ENCODE assay signal across 22 cellular contexts in genomic region chr6:85390105-85390728, GRCh38. TPM values are rescaled to one million over a fixed set of nuclear protein-coding genes. Genes with fewer than 3 reads are reported as not detected.
A peak's percentile ranks its signal among the peaks of the same experiment; 100 is the strongest.
DNase-seq lines count a peak whose midpoint lies in the region; ATAC-seq, FAIRE-seq and TF ChIP-seq lines count a peak whose summit lies in the region.
"Had no signal": no experiment of that assay in that cellular context is flagged by ENCODE, and none has a peak within 500 bp of the region (broad histone marks: within the 10 kb centered on the region; RNA-seq: fewer than 3 reads in every experiment).

No MANE protein-coding gene starts in this region.

- no peaks in the 10 kb centered on the region for H3K9me2 ChIP-seq in hepatocyte (replicated peaks; ENCODE audit: insufficient read depth)

- no peak for FAIRE-seq in RCC 7860 (lab: Jason Lieb, UNC)
- peak; percentile 54 for FAIRE-seq in pancreas (lab: Jason Lieb, UNC)
- FAIRE-seq: GM19239 had no signal

- H3K9me3 ChIP-seq in hepatocyte (ENCODE audit: low read depth) (no peaks in the 10 kb centered on the region), pancreas (no peaks in the 10 kb centered on the region)
- H3K9me3 ChIP-seq: BLaER1 treated with 17β-estradiol and CSF1 and Interleukin-3, amounts not matched to agents 10 nM and 100 nM; right atrium auricular region; thoracic aorta had no signal

- H3K4me1 ChIP-seq in hepatocyte (ENCODE audit: insufficient read depth) (peaks cover 7% of the 10 kb centered on the region), pancreas (peaks cover 5 to 13% (median 10%) of the 10 kb centered on the region in 3 donors)
- H3K4me1 ChIP-seq: BLaER1 treated with 17β-estradiol and CSF1 and Interleukin-3, amounts not matched to agents 10 nM and 100 nM had no signal

- H3K27me3 ChIP-seq in hepatocyte (no peaks in the 10 kb centered on the region), pancreas (no peaks in the 10 kb centered on the region)
- H3K27me3 ChIP-seq: BLaER1 treated with 17β-estradiol and CSF1 and Interleukin-3, amounts not matched to agents 10 nM and 100 nM; right atrium auricular region had no signal

- H3K36me3 ChIP-seq in hepatocyte (replicated peaks; ENCODE audit: insufficient read depth, low read depth) (no peaks in the 10 kb centered on the region), pancreas (no peaks in the 10 kb centered on the region)
- H3K36me3 ChIP-seq: BLaER1 treated with 17β-estradiol and CSF1 and Interleukin-3, amounts not matched to agents 10 nM and 100 nM; right atrium auricular region; thoracic aorta; WERI-Rb-1 had no signal

- DNase-seq in EL (peak; percentile 41), RCC 7860 (ENCODE audit: low spot score) (peak; percentile 46), hepatocyte (ENCODE audit: low spot score) (peak; percentile 58), pancreas (no peak), dermis blood vessel endothelial cell (no peak), DMS 273 treated with DMSO at 0.1 percent for 48 hours (lab: John Stamatoyannopoulos, UW) (no peak)
- DNase-seq: activated CD4-positive, alpha-beta memory T cell treated with anti-CD3 and anti-CD28 coated beads, Interleukin-2, amount 10 ng/mL, durations not matched to agents 7 days and 5 days; activated T-cell treated with anti-CD3 and anti-CD28 coated beads, Interleukin-2, amount 50 U/mL, for 4 hours; cortex of kidney; MM.1S; NCI-H187 treated with DMSO at 0.1 percent for 48 hours; NCI-H446 treated with DMSO at 0.1 percent for 48 hours; stimulated activated CD4-positive, alpha-beta T cell treated with anti-CD3 and anti-CD28 coated beads, Interleukin-4, amount 100 ng/mL, for 1 hour; T-cell; WERI-Rb-1 had no signal

- peak overlapping the region; percentile 71 for H3K27ac ChIP-seq in hepatocyte
- no peak overlapping the region for H3K27ac ChIP-seq in pancreas
- H3K27ac ChIP-seq: BLaER1 treated with 17β-estradiol and CSF1 and Interleukin-3, amounts not matched to agents 10 nM and 100 nM; epithelial cell of prostate; right atrium auricular region; thoracic aorta; WERI-Rb-1 had no signal

- TF ChIP-seq CTCF in hepatocyte (IDR thresholded peaks at IDR 0.05; ENCODE audit: poor library complexity), result no peak
- TF ChIP-seq CTCF in pancreas (IDR thresholded peaks at IDR 0.05), result no peak

- no peaks in the 10 kb centered on the region for H3K79me2 ChIP-seq in hepatocyte

- ATAC-seq in pancreas, result peak; percentile 38 to 77 (median 58)
- no peak for ATAC-seq in GM21360 (IDR thresholded peaks at IDR 0.05; ENCODE audit: unreplicated experiment)
- ATAC-seq in GM18867 (IDR thresholded peaks at IDR 0.05; ENCODE audit: unreplicated experiment), result no peak
- ATAC-seq: T-cell had no signal

- no peaks in the 10 kb centered on the region for H4K20me1 ChIP-seq in hepatocyte (ENCODE audit: insufficient read depth, poor library complexity, severe bottlenecking)
- H4K20me1 ChIP-seq: BLaER1 treated with 17β-estradiol and CSF1 and Interleukin-3, amounts not matched to agents 10 nM and 100 nM had no signal

- WGBS in hepatocyte (ENCODE audit: low lambda C conversion rate, missing lambda C conversion rate), result 62% methylated on average over 2 of the region's 2 CpGs
- WGBS in pancreas, 2 donors, result 14 to 18% methylated on average over 2 of the region's 2 CpGs

- no peak overlapping the region for H2AFZ ChIP-seq in hepatocyte

- intact Hi-C loops in pancreas (cut with DNase I), result no loop called here

- H3K4me3 ChIP-seq in hepatocyte (no peak overlapping the region), pancreas (no peak overlapping the region)
- H3K4me3 ChIP-seq: BLaER1 treated with 17β-estradiol and CSF1 and Interleukin-3, amounts not matched to agents 10 nM and 100 nM; right atrium auricular region; thoracic aorta had no signal

- peak overlapping the region; percentile 56 for H3K4me2 ChIP-seq in hepatocyte
- H3K4me2 ChIP-seq: BLaER1 treated with 17β-estradiol and CSF1 and Interleukin-3, amounts not matched to agents 10 nM and 100 nM had no signal

RNA-seq across cellular contexts. Expression of gene NT5E, which starts 59.7 kb away (rescaled TPM):
- 1.7 and 3.0 TPM in 2 replicates for total RNA-seq in hepatocyte
- 1.8 and 2.0 TPM in 2 replicates for polyA plus RNA-seq in hepatocyte
- total RNA-seq in pancreas, result 1 to 10 TPM in 5 of 6 donors, under 1 TPM in 1; 0.79 to 3.6 (median 2.2) TPM
- 1 to 10 TPM in 1 of 2 donors, under 1 TPM in 1; 0.49 to 2.7 TPM for polyA plus RNA-seq in pancreas
- 96.7 and 157 TPM in 2 replicates for total RNA-seq in dermis blood vessel endothelial cell

Comparison
In these comparisons a context has a peak if more than half of its experiments do, and no peak if none do; other contexts are left out.
1. DNase-seq: peak in EL (single experiment), RCC 7860 (single experiment) and hepatocyte (single experiment); none in pancreas (0 of 6), dermis blood vessel endothelial cell (single experiment) and DMS 273 treated with DMSO at 0.1 percent for 48 hours (single experiment).
2. ATAC-seq: peak in pancreas (4 of 4); none in GM21360 (single experiment) and GM18867 (single experiment).
3. RNA of gene NT5E, which starts 59.7 kb away (total RNA-seq): 96.7 to 157 TPM in dermis blood vessel endothelial cell; 1.7 to 3.0 TPM in hepatocyte and 0.79 to 3.6 TPM in pancreas; every median in the first group is over 10 times any median in the second.